Comparison of ENCODE assay signal across 1 cellular context in the genomic region with DNA sequence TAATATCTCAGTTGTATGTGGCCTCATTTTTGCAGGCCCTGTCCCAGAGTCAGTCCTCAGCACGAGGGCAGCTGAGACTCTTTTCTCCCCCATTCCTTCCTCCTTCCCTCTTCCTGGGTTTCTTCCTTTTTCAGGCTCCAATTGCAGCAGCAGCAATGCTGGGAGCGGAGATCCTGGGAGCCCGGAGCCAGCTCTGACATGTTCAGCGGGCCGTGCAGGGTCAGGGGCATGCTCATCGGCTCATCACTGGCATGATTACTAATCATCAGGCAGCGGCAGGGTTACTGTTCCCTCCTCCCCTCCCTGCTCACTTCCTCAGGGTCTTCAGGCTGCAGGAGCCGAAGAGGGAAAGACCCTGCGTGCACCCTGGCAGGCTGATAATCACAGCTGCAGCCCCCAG.
TF ChIP-seq lines count a peak whose summit lies in the region.

No MANE protein-coding gene starts in this region.

TF ChIP-seq in IMR-90, 13 proteins besides CTCF, POLR2A, EP300 and RAD21 (continued from another document):
- TF ChIP-seq CEBPB (IDR thresholded peaks at IDR 0.05; ENCODE audit: low read depth, low read length) = no peak
- no peak for TF ChIP-seq MAZ (IDR thresholded peaks at IDR 0.05; ENCODE audit: borderline replicate concordance, low read depth, low read length)
- TF ChIP-seq, protein P1, sequence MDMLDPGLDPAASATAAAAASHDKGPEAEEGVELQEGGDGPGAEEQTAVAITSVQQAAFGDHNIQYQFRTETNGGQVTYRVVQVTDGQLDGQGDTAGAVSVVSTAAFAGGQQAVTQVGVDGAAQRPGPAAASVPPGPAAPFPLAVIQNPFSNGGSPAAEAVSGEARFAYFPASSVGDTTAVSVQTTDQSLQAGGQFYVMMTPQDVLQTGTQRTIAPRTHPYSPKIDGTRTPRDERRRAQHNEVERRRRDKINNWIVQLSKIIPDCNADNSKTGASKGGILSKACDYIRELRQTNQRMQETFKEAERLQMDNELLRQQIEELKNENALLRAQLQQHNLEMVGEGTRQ (IDR thresholded peaks at IDR 0.05; ENCODE audit: low read depth, low read length) = no peak
- no peak for TF ChIP-seq MAFK (IDR thresholded peaks at IDR 0.05; ENCODE audit: low read depth, low read length)
- TF ChIP-seq BHLHE40 (IDR thresholded peaks at IDR 0.05; ENCODE audit: low read depth, low read length) = no peak
- no peak for TF ChIP-seq RCOR1 (IDR thresholded peaks at IDR 0.05; ENCODE audit: insufficient replicate concordance, low read length)
- TF ChIP-seq SMC3 (IDR thresholded peaks at IDR 0.05; ENCODE audit: low read depth, low read length) = no peak
- no peak for TF ChIP-seq CHD1 (IDR thresholded peaks at IDR 0.05; ENCODE audit: low read depth, low read length)
- TF ChIP-seq, protein P2, sequence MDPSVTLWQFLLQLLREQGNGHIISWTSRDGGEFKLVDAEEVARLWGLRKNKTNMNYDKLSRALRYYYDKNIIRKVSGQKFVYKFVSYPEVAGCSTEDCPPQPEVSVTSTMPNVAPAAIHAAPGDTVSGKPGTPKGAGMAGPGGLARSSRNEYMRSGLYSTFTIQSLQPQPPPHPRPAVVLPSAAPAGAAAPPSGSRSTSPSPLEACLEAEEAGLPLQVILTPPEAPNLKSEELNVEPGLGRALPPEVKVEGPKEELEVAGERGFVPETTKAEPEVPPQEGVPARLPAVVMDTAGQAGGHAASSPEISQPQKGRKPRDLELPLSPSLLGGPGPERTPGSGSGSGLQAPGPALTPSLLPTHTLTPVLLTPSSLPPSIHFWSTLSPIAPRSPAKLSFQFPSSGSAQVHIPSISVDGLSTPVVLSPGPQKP (IDR thresholded peaks at IDR 0.05; ENCODE audit: borderline replicate concordance, low read depth, low read length) = no peak
TF ChIP-seq in IMR-90: peak in this region for 0.
